18 cellular contexts compared by ENCODE assay signal in the genomic region with DNA sequence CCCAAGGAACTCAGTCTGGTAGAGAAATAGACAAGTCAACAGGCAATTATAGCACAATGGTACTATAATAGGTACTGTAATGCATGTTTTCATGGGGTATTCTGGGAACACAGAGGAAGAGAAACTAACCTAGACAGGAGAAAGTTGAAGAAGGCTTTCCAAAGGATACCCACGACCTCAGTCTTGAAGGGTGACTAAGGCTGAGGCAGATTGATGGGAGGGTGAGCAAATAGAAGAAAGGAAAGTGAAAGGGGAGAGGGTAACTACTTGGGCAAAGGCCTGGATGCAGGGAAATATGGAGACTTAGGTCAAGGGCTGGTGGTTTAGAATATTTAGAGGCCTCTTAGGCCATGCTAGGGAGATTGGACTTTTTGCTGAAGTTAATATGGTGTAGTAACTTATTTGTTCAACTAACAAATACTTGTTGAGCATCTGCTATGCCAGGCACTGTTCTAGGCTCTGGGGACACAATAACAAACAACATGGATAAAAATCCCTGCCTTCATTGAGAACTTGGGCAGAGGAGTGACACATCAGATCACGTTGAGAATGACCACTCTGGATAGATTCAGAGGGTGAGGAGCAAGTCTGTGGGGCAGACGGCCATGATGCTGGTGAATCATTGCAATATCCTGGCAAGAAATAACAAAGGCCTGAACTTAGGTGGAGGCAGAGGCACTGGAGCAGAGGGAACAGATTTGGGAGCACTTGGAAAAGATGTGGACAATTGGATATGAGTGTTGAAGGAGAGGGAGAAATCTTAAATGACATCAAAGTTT. TPM values are rescaled to one million over a fixed set of nuclear protein-coding genes. Genes with fewer than 3 reads are reported as not detected.
A peak's percentile ranks its signal among the peaks of the same experiment; 100 is the strongest.
DNase-seq lines count a peak whose midpoint lies in the region; FAIRE-seq and TF ChIP-seq lines count a peak whose summit lies in the region.
"Had no signal": no experiment of that assay in that cellular context is flagged by ENCODE, and none has a peak within 500 bp of the region (broad histone marks: within the 10 kb centered on the region; RNA-seq: fewer than 3 reads in every experiment).

No MANE protein-coding gene starts in this region.

- H3K4me3 ChIP-seq in AG10803 (ENCODE audit: low read length) (no peak overlapping the region), astrocyte (ENCODE audit: insufficient read depth, low read depth, low read length) (no peak overlapping the region), HAP-1 (no peak overlapping the region)
- H3K4me3 ChIP-seq: adrenal gland, vagina had no signal

- peaks cover 6% of the 10 kb centered on the region for H3K27me3 Mint-ChIP-seq in astrocyte (ENCODE audit: low read depth, unreplicated experiment)
- H3K27me3 Mint-ChIP-seq: naive thymus-derived CD4-positive, alpha-beta T cell; stimulated activated memory B cell treated with anti-CD40 and anti-IgM and Interleukin-4, amounts not matched to agents 10 μg/mL and 1 μg/mL and 100 μg/mL, for 72 hours had no signal

- no peak overlapping the region for H3K9ac ChIP-seq in astrocyte (ENCODE audit: low read length)

- no peak overlapping the region for H2AFZ ChIP-seq in astrocyte (ENCODE audit: low read depth, low read length)

- no peak overlapping the region for H3K4me3 Mint-ChIP-seq in astrocyte (ENCODE audit: unreplicated experiment)
- H3K4me3 Mint-ChIP-seq: naive thymus-derived CD4-positive, alpha-beta T cell; stimulated activated memory B cell treated with anti-CD40 and anti-IgM and Interleukin-4, amounts not matched to agents 10 μg/mL and 1 μg/mL and 100 μg/mL, for 72 hours had no signal

- H4K20me1 ChIP-seq in astrocyte (ENCODE audit: insufficient read depth, low read length) = no peaks in the 10 kb centered on the region

- H3K36me3 Mint-ChIP-seq in astrocyte (ENCODE audit: low read depth, unreplicated experiment) = peaks cover 3% of the 10 kb centered on the region
- H3K36me3 Mint-ChIP-seq: naive thymus-derived CD4-positive, alpha-beta T cell; stimulated activated memory B cell treated with anti-CD40 and anti-IgM and Interleukin-4, amounts not matched to agents 10 μg/mL and 1 μg/mL and 100 μg/mL, for 72 hours had no signal

- TF ChIP-seq POLR2A in GM12891 (IDR thresholded peaks at IDR 0.05; ENCODE audit: low read depth, low read length) = no peak

- in situ Hi-C loops in HAP-1 (cut with MboI; ENCODE audit: low sequenced_read_pairs) = no loop called here

- no peaks in the 10 kb centered on the region for H3K79me2 ChIP-seq in astrocyte (ENCODE audit: insufficient read depth, low read length)

- FAIRE-seq in astrocyte (lab: Jason Lieb, UNC) = no peak
- no peak for FAIRE-seq in D721Med (lab: Jason Lieb, UNC)
- FAIRE-seq in GM12891 (lab: Jason Lieb, UNC) = no peak
- FAIRE-seq: G401.6 had no signal

- H3K9me3 Mint-ChIP-seq in astrocyte (ENCODE audit: unreplicated experiment) = no peaks in the 10 kb centered on the region
- H3K9me3 Mint-ChIP-seq: naive thymus-derived CD4-positive, alpha-beta T cell; stimulated activated memory B cell treated with anti-CD40 and anti-IgM and Interleukin-4, amounts not matched to agents 10 μg/mL and 1 μg/mL and 100 μg/mL, for 72 hours had no signal

- TF ChIP-seq CTCF in AG10803 (conservative IDR thresholded peaks at IDR 0.05; ENCODE audit: low read length) (no peak), astrocyte (IDR thresholded peaks at IDR 0.05; ENCODE audit: insufficient read depth, low read depth, low read length) (no peak), D721Med (IDR thresholded peaks at IDR 0.05; ENCODE audit: insufficient read depth, missing control alignments) (no peak)

- H3K4me2 ChIP-seq in astrocyte (ENCODE audit: low read length) = no peak overlapping the region

- no peak overlapping the region for H3K27ac ChIP-seq in astrocyte (ENCODE audit: low read depth, low read length)
- H3K27ac ChIP-seq: C4-2B, vagina had no signal

- no peak overlapping the region for H3K27ac Mint-ChIP-seq in astrocyte (ENCODE audit: unreplicated experiment)
- H3K27ac Mint-ChIP-seq: naive thymus-derived CD4-positive, alpha-beta T cell; stimulated activated memory B cell treated with anti-CD40 and anti-IgM and Interleukin-4, amounts not matched to agents 10 μg/mL and 1 μg/mL and 100 μg/mL, for 72 hours had no signal

- H3K36me3 ChIP-seq in astrocyte (ENCODE audit: insufficient read depth, low read length) (no peaks in the 10 kb centered on the region), HAP-1 (replicated peaks) (no peaks in the 10 kb centered on the region)
- H3K36me3 ChIP-seq: adrenal gland, vagina had no signal

- H3K9me3 ChIP-seq in astrocyte (ENCODE audit: insufficient read depth, low read depth, low read length) (no peaks in the 10 kb centered on the region), HAP-1 (no peaks in the 10 kb centered on the region)
- H3K9me3 ChIP-seq: adrenal gland, vagina had no signal

- H3K4me1 ChIP-seq in astrocyte (ENCODE audit: insufficient read depth, low read length) = no peaks in the 10 kb centered on the region
- no peaks in the 10 kb centered on the region for H3K4me1 ChIP-seq in HAP-1

- H3K27me3 ChIP-seq in astrocyte (ENCODE audit: insufficient read depth, low read length) (no peaks in the 10 kb centered on the region), HAP-1 (ENCODE audit: low read depth) (no peaks in the 10 kb centered on the region)
- H3K27me3 ChIP-seq: adrenal gland, vagina had no signal

- DNase-seq in AG10803 (ENCODE audit: low read depth) = peak; percentile 37
- DNase-seq in LHCN-M2 (ENCODE audit: low read depth) = peak; percentile 59
- DNase-seq in astrocyte (ENCODE audit: low read depth) = peak; percentile 52
- DNase-seq in iris pigment epithelial cell (ENCODE audit: low read depth) = peak; percentile 51
- DNase-seq in D721Med (ENCODE audit: insufficient read length, low spot score) = no peak
- no peak for DNase-seq in amniotic stem cell (lab: John Stamatoyannopoulos, UW)
- DNase-seq in GM12891 (ENCODE audit: insufficient read length, low spot score) = no peak
- DNase-seq in HAP-1 (ENCODE audit: low spot score in 2 of 2) = no peak
- DNase-seq: GOT3; left colon; naive thymus-derived CD4-positive, alpha-beta T cell; NK-92 treated with Interleukin-12 subunit alpha and Interleukin-12 subunit beta, amount 100 ng/mL, for 24 hours; stimulated activated CD4-positive, alpha-beta T cell treated with anti-CD3 and anti-CD28 coated beads, Interleukin-4, amount 100 ng/mL, for 1 hour had no signal

- peaks cover 9% of the 10 kb centered on the region for H3K4me1 Mint-ChIP-seq in astrocyte (ENCODE audit: low read depth, unreplicated experiment)
- H3K4me1 Mint-ChIP-seq: stimulated activated memory B cell treated with anti-CD40 and anti-IgM and Interleukin-4, amounts not matched to agents 10 μg/mL and 1 μg/mL and 100 μg/mL, for 72 hours had no signal

TF ChIP-seq in GM12891, 5 proteins besides CTCF, POLR2A, EP300 and RAD21:
- no peak for TF ChIP-seq POU2F2 (IDR thresholded peaks at IDR 0.05; ENCODE audit: low read depth, low read length)
- no peak for TF ChIP-seq PAX5 (IDR thresholded peaks at IDR 0.05; ENCODE audit: insufficient read depth, low read length, severe bottlenecking)
- TF ChIP-seq SPI1 (IDR thresholded peaks at IDR 0.05; ENCODE audit: low read depth, low read length) = no peak
- TF ChIP-seq POLR2AphosphoS5 (IDR thresholded peaks at IDR 0.05; ENCODE audit: low read depth, low read length) = no peak
- TF ChIP-seq TAF1 (IDR thresholded peaks at IDR 0.05; ENCODE audit: low read depth, low read length) = no peak

RNA-seq across cellular contexts. Expression of a gene that starts 56.4 kb away (rescaled TPM):
- 1.4 and 1.5 TPM in 2 replicates for total RNA-seq in LHCN-M2 (2014; rRNA removed)
- polyA plus RNA-seq in LHCN-M2 (2012) = 1.0 TPM
- total RNA-seq in astrocyte = 0.98 and 1.9 TPM in 2 replicates
- polyA plus RNA-seq in GM12891 (2012; ENCODE audit: low read depth, missing spikeins) = 0.40 TPM

Comparison
In these comparisons a context has a peak if more than half of its experiments do, and no peak if none do; other contexts are left out.
1. DNase-seq: peak in AG10803 (single experiment), LHCN-M2 (single experiment), astrocyte (single experiment) and iris pigment epithelial cell (single experiment); none in D721Med (single experiment), amniotic stem cell (single experiment), GM12891 (single experiment) and HAP-1 (0 of 2).